ENCODE assay signal across 13 cellular contexts in the genomic region with DNA sequence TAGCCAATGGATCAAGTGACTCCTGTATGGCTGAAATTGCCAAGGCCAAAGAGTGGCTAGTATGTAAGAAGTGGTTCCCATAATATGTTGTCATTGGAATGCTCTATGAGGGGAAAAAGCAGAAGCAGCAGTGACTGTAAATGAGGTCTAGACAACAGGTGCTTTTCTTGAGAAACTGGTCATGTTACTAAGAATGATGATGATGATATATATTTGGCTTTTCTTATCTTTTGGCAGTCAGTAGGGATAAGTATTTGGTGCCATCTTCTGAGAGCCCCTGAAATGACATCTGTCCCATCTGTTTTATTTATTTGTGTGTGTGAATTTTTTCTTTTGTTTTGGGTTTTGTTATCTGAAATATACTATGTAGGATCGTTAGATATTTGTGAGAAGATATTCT.
DNase-seq lines count a peak whose midpoint lies in the region; ATAC-seq and TF ChIP-seq lines count a peak whose summit lies in the region.
"Had no signal": no experiment of that assay in that cellular context is flagged by ENCODE, and none has a peak within 500 bp of the region (broad histone marks: within the 10 kb centered on the region; RNA-seq: fewer than 3 reads in every experiment).

No MANE protein-coding gene starts in this region.

- no peak overlapping the region for H3K4me3 ChIP-seq in cardiac muscle cell
- H3K4me3 ChIP-seq in heart left ventricle: no peak overlapping the region
- H3K4me3 ChIP-seq in MM.1S (ENCODE audit: low read length): no peak overlapping the region
- H3K4me3 ChIP-seq in choroid plexus epithelial cell (ENCODE audit: low read depth, low read length): no peak overlapping the region
- H3K4me3 ChIP-seq: upper lobe of right lung had no signal

- peak in 1 of 2 donors; percentile 12 for DNase-seq in cardiac muscle cell (ENCODE audit: low read depth in 1 of 2, low spot score in 1 of 2)
- no peak for DNase-seq in heart left ventricle
- peak; percentile 54 for DNase-seq in MM.1S
- DNase-seq in choroid plexus epithelial cell (ENCODE audit: low read depth): peak; percentile 50
- DNase-seq in type B pancreatic cell (ENCODE audit: extremely low spot score, unreplicated experiment): no peak
- DNase-seq in naive thymus-derived CD8-positive, alpha-beta T cell: no peak
- no peak for DNase-seq in ureter (ENCODE audit: low spot score)
- no peak for DNase-seq in DMS79 treated with DMSO at 0.1 percent for 48 hours (lab: John Stamatoyannopoulos, UW)
- DNase-seq: CD4-positive, alpha-beta memory T cell; foreskin melanocyte; stimulated activated CD4-positive, alpha-beta T cell treated with anti-CD3 and anti-CD28 coated beads, Interleukin-2, amount 100 ng/mL, for 24 hours; upper lobe of right lung had no signal

- no peaks in the 10 kb centered on the region for H3K9me2 ChIP-seq in MM.1S (replicated peaks; ENCODE audit: insufficient read depth, low read length)

- TF ChIP-seq POLR2A in heart left ventricle (IDR thresholded peaks at IDR 0.05): no peak

- peak overlapping the region; percentile 33; the same call in 1 of the 2 replicates for H2AFZ ChIP-seq in MM.1S (ENCODE audit: low read length)

- no peak overlapping the region for H3K4me3 Mint-ChIP-seq in type B pancreatic cell
- H3K4me3 Mint-ChIP-seq in naive thymus-derived CD8-positive, alpha-beta T cell: no peak overlapping the region
- H3K4me3 Mint-ChIP-seq: activated naive CD8-positive, alpha-beta T cell; CD4-positive, alpha-beta memory T cell had no signal

- H3K27me3 ChIP-seq in cardiac muscle cell (no peaks in the 10 kb centered on the region), heart left ventricle (no peaks in the 10 kb centered on the region), MM.1S (replicated peaks; ENCODE audit: insufficient read depth, low read length) (no peaks in the 10 kb centered on the region)
- H3K27me3 ChIP-seq: upper lobe of right lung had no signal

- H3K9me3 ChIP-seq in cardiac muscle cell (ENCODE audit: low read depth) (no peaks in the 10 kb centered on the region), heart left ventricle (no peaks in the 10 kb centered on the region), MM.1S (replicated peaks; ENCODE audit: insufficient read depth, low read length) (no peaks in the 10 kb centered on the region)
- H3K9me3 ChIP-seq: upper lobe of right lung had no signal

- peak overlapping the region; percentile 27 for H3K4me2 ChIP-seq in MM.1S (ENCODE audit: low read depth, low read length)

- H3K27ac Mint-ChIP-seq in type B pancreatic cell: no peak overlapping the region
- no peak overlapping the region for H3K27ac Mint-ChIP-seq in naive thymus-derived CD8-positive, alpha-beta T cell
- H3K27ac Mint-ChIP-seq: activated naive CD8-positive, alpha-beta T cell; CD4-positive, alpha-beta memory T cell had no signal

- ATAC-seq in heart left ventricle: no peak
- no peak for ATAC-seq in naive thymus-derived CD8-positive, alpha-beta T cell
- ATAC-seq: upper lobe of right lung had no signal

- no peaks in the 10 kb centered on the region for H3K79me2 ChIP-seq in MM.1S (ENCODE audit: low read length)

- POLR2A ChIA-PET in naive thymus-derived CD8-positive, alpha-beta T cell (lab: Charles Lee): no interaction called here

- no peaks in the 10 kb centered on the region for H3K4me1 ChIP-seq in cardiac muscle cell (ENCODE audit: low read depth)
- H3K4me1 ChIP-seq in heart left ventricle: no peaks in the 10 kb centered on the region
- peaks cover 27% of the 10 kb centered on the region for H3K4me1 ChIP-seq in MM.1S (ENCODE audit: low read length)
- H3K4me1 ChIP-seq: upper lobe of right lung had no signal

- H3K36me3 ChIP-seq in cardiac muscle cell: no peaks in the 10 kb centered on the region
- no peaks in the 10 kb centered on the region for H3K36me3 ChIP-seq in heart left ventricle
- no peaks in the 10 kb centered on the region for H3K36me3 ChIP-seq in MM.1S (replicated peaks; ENCODE audit: insufficient read depth, low read length)
- H3K36me3 ChIP-seq: upper lobe of right lung had no signal

- peak; percentile 21 for TF ChIP-seq CTCF in cardiac muscle cell (IDR thresholded peaks at IDR 0.05; ENCODE audit: low read depth, low read length)
- TF ChIP-seq CTCF in heart left ventricle (IDR thresholded peaks at IDR 0.05): no peak
- TF ChIP-seq CTCF in MM.1S (IDR thresholded peaks at IDR 0.05; ENCODE audit: low read length): peak; percentile 73
- TF ChIP-seq CTCF in choroid plexus epithelial cell (conservative IDR thresholded peaks at IDR 0.05; ENCODE audit: low read depth, low read length): peak; percentile 46
- TF ChIP-seq CTCF in type B pancreatic cell (conservative IDR thresholded peaks at IDR 0.05): peak; percentile 31

- intact Hi-C loops in heart left ventricle (cut with DNase I): no loop called here

- H3K36me3 Mint-ChIP-seq in type B pancreatic cell: peaks cover 16% of the 10 kb centered on the region
- no peaks in the 10 kb centered on the region for H3K36me3 Mint-ChIP-seq in naive thymus-derived CD8-positive, alpha-beta T cell
- H3K36me3 Mint-ChIP-seq: activated naive CD8-positive, alpha-beta T cell; CD4-positive, alpha-beta memory T cell had no signal

- H3K27ac ChIP-seq in cardiac muscle cell (no peak overlapping the region), heart left ventricle (no peak overlapping the region), MM.1S (ENCODE audit: low read length) (peak overlapping the region; percentile 45; the same call in 1 of the 2 replicates)
- H3K27ac ChIP-seq: upper lobe of right lung had no signal

- no peaks in the 10 kb centered on the region for H3K9me3 Mint-ChIP-seq in type B pancreatic cell
- peaks cover 0 to 29% (median 0%) of the 10 kb centered on the region in 9 donors for H3K9me3 Mint-ChIP-seq in naive thymus-derived CD8-positive, alpha-beta T cell

- H4K20me1 ChIP-seq in MM.1S (ENCODE audit: insufficient read depth, low read length): no peaks in the 10 kb centered on the region

- H3F3A ChIP-seq in MM.1S (ENCODE audit: insufficient read depth, low read length): 0 out of 2 replicates have a peak, but pooled peaks cover 4% of the 10 kb centered on the region

- peaks cover 5% of the 10 kb centered on the region for H3K4me1 Mint-ChIP-seq in type B pancreatic cell (ENCODE audit: unreplicated experiment)
- H3K4me1 Mint-ChIP-seq in naive thymus-derived CD8-positive, alpha-beta T cell: no peaks in the 10 kb centered on the region
- H3K4me1 Mint-ChIP-seq: CD4-positive, alpha-beta memory T cell had no signal

- H3K9ac ChIP-seq in MM.1S (ENCODE audit: low read length): no peak overlapping the region

- H3K27me3 Mint-ChIP-seq in type B pancreatic cell: no peaks in the 10 kb centered on the region
- no peaks in the 10 kb centered on the region for H3K27me3 Mint-ChIP-seq in naive thymus-derived CD8-positive, alpha-beta T cell
- H3K27me3 Mint-ChIP-seq: activated naive CD8-positive, alpha-beta T cell; CD4-positive, alpha-beta memory T cell had no signal

- WGBS in heart left ventricle, 4 donors: 51 to 72% (median 55%) methylated on average over 1 of the region's 1 CpG

Comparison
In these comparisons a context has a peak if more than half of its experiments do, and no peak if none do; other contexts are left out.
1. CTCF ChIP-seq: peak in cardiac muscle cell (single experiment), MM.1S (single experiment), choroid plexus epithelial cell (single experiment) and type B pancreatic cell (single experiment); none in heart left ventricle (0 of 12).
2. DNase-seq: peak in MM.1S (single experiment) and choroid plexus epithelial cell (single experiment); none in heart left ventricle (0 of 5), type B pancreatic cell (single experiment), naive thymus-derived CD8-positive, alpha-beta T cell (0 of 10), ureter (single experiment) and DMS79 treated with DMSO at 0.1 percent for 48 hours (single experiment).